ENCODE assay signal across 8 cellular contexts in genomic region chr17:78735832-78736525, GRCh38. TPM values are rescaled to one million over a fixed set of nuclear protein-coding genes. Genes with fewer than 3 reads are reported as not detected.
DNase-seq lines count a peak whose midpoint lies in the region; ATAC-seq and TF ChIP-seq lines count a peak whose summit lies in the region.

No MANE protein-coding gene starts in this region.

- H3K36me3 ChIP-seq in parathyroid adenoma (ENCODE audit: control insufficient read depth, insufficient read depth, low read length) = no peaks in the 10 kb centered on the region

- H3K9me3 Mint-ChIP-seq in activated CD4-positive, alpha-beta T cell treated with anti-CD3 and anti-CD28 coated beads, Interleukin-2, amount 10 ng/mL, durations not matched to agents 24 days and 14 days = no peaks in the 10 kb centered on the region

- H3K27me3 Mint-ChIP-seq in activated CD4-positive, alpha-beta T cell treated with anti-CD3 and anti-CD28 coated beads, Interleukin-2, amount 10 ng/mL, durations not matched to agents 24 days and 14 days = no peaks in the 10 kb centered on the region

- H3K4me3 Mint-ChIP-seq in activated CD4-positive, alpha-beta T cell treated with anti-CD3 and anti-CD28 coated beads, Interleukin-2, amount 10 ng/mL, durations not matched to agents 24 days and 14 days = peak overlapping the region; percentile 88

- H2AFZ ChIP-seq in parathyroid adenoma = peak overlapping the region; percentile 79

- ATAC-seq in GM21737 (IDR thresholded peaks at IDR 0.05; ENCODE audit: unreplicated experiment) = no peak

- peak overlapping the region in 53 of 59 donors; percentile 2 to 58 (median 40) for H3K4me3 ChIP-seq in dorsolateral prefrontal cortex
- peak overlapping the region; percentile 79 for H3K4me3 ChIP-seq in parathyroid adenoma (ENCODE audit: low read depth, low read length)

- H3K79me2 ChIP-seq in parathyroid adenoma = peaks cover 33% of the 10 kb centered on the region

- peak; percentile 80 for DNase-seq in activated CD4-positive, alpha-beta T cell treated with anti-CD3 and anti-CD28 coated beads, Interleukin-2, amount 10 ng/mL, durations not matched to agents 24 days and 14 days
- DNase-seq in activated CD4-positive, alpha-beta T cell treated with anti-CD3 and anti-CD28 coated beads for 1 hour = no peak
- DNase-seq in NCI-H69 (lab: John Stamatoyannopoulos, UW) (peak; percentile 85), dorsolateral prefrontal cortex (no peak), NCI-H2107 treated with DMSO at 0.1 percent for 48 hours (lab: John Stamatoyannopoulos, UW; ENCODE audit: unreplicated experiment) (no peak), NCI-H1694 (lab: John Stamatoyannopoulos, UW) (no peak)

- H3K9me3 ChIP-seq in parathyroid adenoma (ENCODE audit: control insufficient read depth, low read length) = no peaks in the 10 kb centered on the region

- no peak for TF ChIP-seq CTCF in dorsolateral prefrontal cortex (IDR thresholded peaks at IDR 0.05 in 54 of 56, conservative IDR thresholded peaks at IDR 0.05 in 2 of 56; ENCODE audit: low read depth in 1 of 56, partially characterized antibody in 56 of 56)
- no peak for TF ChIP-seq CTCF in parathyroid adenoma (IDR thresholded peaks at IDR 0.05)

- H3K27ac Mint-ChIP-seq in activated CD4-positive, alpha-beta T cell treated with anti-CD3 and anti-CD28 coated beads, Interleukin-2, amount 10 ng/mL, durations not matched to agents 24 days and 14 days = peak overlapping the region; percentile 90

- H3K4me2 ChIP-seq in parathyroid adenoma (ENCODE audit: low read length) = peak overlapping the region; percentile 76

- peaks cover 29% of the 10 kb centered on the region for H3K4me1 ChIP-seq in parathyroid adenoma

- peaks cover 17% of the 10 kb centered on the region for H3K36me3 Mint-ChIP-seq in activated CD4-positive, alpha-beta T cell treated with anti-CD3 and anti-CD28 coated beads, Interleukin-2, amount 10 ng/mL, durations not matched to agents 24 days and 14 days (ENCODE audit: low read depth)

- H3K4me1 Mint-ChIP-seq in activated CD4-positive, alpha-beta T cell treated with anti-CD3 and anti-CD28 coated beads, Interleukin-2, amount 10 ng/mL, durations not matched to agents 24 days and 14 days = peaks cover 80% of the 10 kb centered on the region

- peak overlapping the region in 54 of 59 donors; percentile 5 to 85 (median 65) for H3K27ac ChIP-seq in dorsolateral prefrontal cortex
- peak overlapping the region; percentile 80 for H3K27ac ChIP-seq in parathyroid adenoma

- H3K27me3 ChIP-seq in dorsolateral prefrontal cortex = no peaks in the 10 kb centered on the region
- no peaks in the 10 kb centered on the region for H3K27me3 ChIP-seq in parathyroid adenoma (ENCODE audit: control insufficient read depth, insufficient read depth, low read length)

- H3K9ac ChIP-seq in parathyroid adenoma = peak overlapping the region; percentile 38

- intact Hi-C loops in activated CD4-positive, alpha-beta T cell treated with anti-CD3 and anti-CD28 coated beads, Interleukin-2, amount 10 ng/mL, durations not matched to agents 24 days and 14 days (cut with micrococcal nuclease) = loop anchor here (1.0 to 5.0 kb wide), 5 partner anchors 9 to 41 kb away; no protein-coding TSS in a partner anchor
- intact Hi-C loops in dorsolateral prefrontal cortex (cut with DNase I) = no loop called here

RNA-seq across cellular contexts. Expression of gene CYTH1, which starts 46.1 kb away (rescaled TPM):
- 126 and 131 TPM in 2 replicates for total RNA-seq in activated CD4-positive, alpha-beta T cell treated with anti-CD3 and anti-CD28 coated beads, Interleukin-2, amount 10 ng/mL, durations not matched to agents 24 days and 14 days
- 100 to 1,000 TPM in 67 of 120 experiments, 10 to 100 TPM in 53; 70.0 to 339 (median 108) TPM for total RNA-seq in dorsolateral prefrontal cortex

Comparison
In these comparisons a context has a peak if more than half of its experiments do, and no peak if none do; other contexts are left out.
1. DNase-seq: peak in activated CD4-positive, alpha-beta T cell treated with anti-CD3 and anti-CD28 coated beads, Interleukin-2, amount 10 ng/mL, durations not matched to agents 24 days and 14 days (single experiment) and NCI-H69 (single experiment); none in activated CD4-positive, alpha-beta T cell treated with anti-CD3 and anti-CD28 coated beads for 1 hour (single experiment), dorsolateral prefrontal cortex (0 of 10), NCI-H2107 treated with DMSO at 0.1 percent for 48 hours (single experiment) and NCI-H1694 (single experiment).